Comparison of ENCODE assay signal across 19 cellular contexts in genomic region chr3:66778749-66779148, GRCh38.
DNase-seq lines count a peak whose midpoint lies in the region; ATAC-seq and TF ChIP-seq lines count a peak whose summit lies in the region.
"Had no signal": no experiment of that assay in that cellular context is flagged by ENCODE, and none has a peak within 500 bp of the region (broad histone marks: within the 10 kb centered on the region; RNA-seq: fewer than 3 reads in every experiment).

No MANE protein-coding gene starts in this region.

- no peak overlapping the region for H3K56ac ChIP-seq in mesendoderm (ENCODE audit: low read length)

- H3K27me3 Mint-ChIP-seq in activated T-helper 2 cell treated with anti-CD3 and anti-CD28 coated beads, Interferon-gamma antibody, Interleukin-2, Interleukin-4, amounts not matched to agents 10 μg/mL and 5 μg/mL and 100 μg/mL, durations not matched to agents 14 hours and 24 hours and 36 hours (ENCODE audit: low read depth) = peaks cover 5% of the 10 kb centered on the region

- intact Hi-C loops in activated T-helper 2 cell treated with anti-CD3 and anti-CD28 coated beads, Interferon-gamma antibody, Interleukin-2, Interleukin-4, amounts not matched to agents 10 μg/mL and 5 μg/mL and 100 μg/mL, durations not matched to agents 14 hours and 24 hours and 36 hours (cut with micrococcal nuclease) = no loop called here

- no peak overlapping the region for H3K9ac ChIP-seq in OCI-LY3 (ENCODE audit: low read length)
- no peak overlapping the region for H3K9ac ChIP-seq in mesendoderm (ENCODE audit: low read length)

- H2BK120ac ChIP-seq in mesendoderm (ENCODE audit: low read depth, low read length) = no peak overlapping the region

- H2BK5ac ChIP-seq in mesendoderm (ENCODE audit: low read length) = no peak overlapping the region

- H3K4ac ChIP-seq in mesendoderm (ENCODE audit: low read depth, low read length) = no peak overlapping the region

- no peaks in the 10 kb centered on the region for H3K4me1 Mint-ChIP-seq in activated T-helper 2 cell treated with anti-CD3 and anti-CD28 coated beads, Interferon-gamma antibody, Interleukin-2, Interleukin-4, amounts not matched to agents 10 μg/mL and 5 μg/mL and 100 μg/mL, durations not matched to agents 14 hours and 24 hours and 36 hours (ENCODE audit: low read depth)
- H3K4me1 Mint-ChIP-seq: B cell, CD14-positive monocyte had no signal

- H3K4me3 ChIP-seq in GM12865 (ENCODE audit: low read depth, low read length) (no peak overlapping the region), OCI-LY3 (ENCODE audit: low read length) (no peak overlapping the region; the same call in 1 of the 2 replicates), mesendoderm (ENCODE audit: low read length) (no peak overlapping the region)
- H3K4me3 ChIP-seq: A549, Peyer's patch had no signal

- H3K4me2 ChIP-seq in OCI-LY3 (ENCODE audit: low read length) = peak overlapping the region; percentile 31
- H3K4me2 ChIP-seq in mesendoderm (ENCODE audit: low read length) = no peak overlapping the region
- H3K4me2 ChIP-seq: A549 had no signal

- H3K27ac ChIP-seq in OCI-LY3 (ENCODE audit: low read length) = no peak overlapping the region
- no peak overlapping the region for H3K27ac ChIP-seq in mesendoderm (ENCODE audit: low read depth, low read length)
- H3K27ac ChIP-seq: A549, Peyer's patch had no signal

- H3K27me3 ChIP-seq in OCI-LY3 (ENCODE audit: low read depth, low read length) (no peaks in the 10 kb centered on the region), mesendoderm (ENCODE audit: insufficient read depth, low read length, poor library complexity) (no peaks in the 10 kb centered on the region)
- H3K27me3 ChIP-seq: Peyer's patch had no signal

- H4K8ac ChIP-seq in mesendoderm (ENCODE audit: low read depth, low read length) = peak overlapping the region; percentile 39

- H3K79me2 ChIP-seq in OCI-LY3 (ENCODE audit: low read length) = no peaks in the 10 kb centered on the region
- H3K79me2 ChIP-seq in mesendoderm (ENCODE audit: control insufficient read depth, insufficient read depth, low read length) = no peaks in the 10 kb centered on the region

- H3K9me3 ChIP-seq in OCI-LY3 (ENCODE audit: insufficient read depth, low read length) = no peaks in the 10 kb centered on the region
- H3K9me3 ChIP-seq: A549, Peyer's patch had no signal

- no peaks in the 10 kb centered on the region for H3K36me3 Mint-ChIP-seq in activated T-helper 2 cell treated with anti-CD3 and anti-CD28 coated beads, Interferon-gamma antibody, Interleukin-2, Interleukin-4, amounts not matched to agents 10 μg/mL and 5 μg/mL and 100 μg/mL, durations not matched to agents 14 hours and 24 hours and 36 hours (ENCODE audit: low read depth)
- H3K36me3 Mint-ChIP-seq: CD14-positive monocyte had no signal

- DNase-seq in GM12865 (ENCODE audit: low read depth) = peak; percentile 27
- no peak for DNase-seq in mesendoderm
- no peak for DNase-seq in activated T-helper 2 cell treated with anti-CD3 and anti-CD28 coated beads, Interferon-gamma antibody, Interleukin-2, Interleukin-4, amounts not matched to agents 10 μg/mL and 5 μg/mL and 100 μg/mL, durations not matched to agents 14 hours and 24 hours and 36 hours (ENCODE audit: low spot score)
- DNase-seq in NCI-H2196 treated with DMSO at 0.1 percent for 48 hours (lab: John Stamatoyannopoulos, UW; ENCODE audit: unreplicated experiment) = no peak
- DNase-seq: HCEC 1CT; Karpas-422; NCI-H1417; NCI-H1694 treated with DMSO at 0.1 percent for 48 hours; NCI-H2227 treated with DMSO at 0.1 percent for 48 hours; NCI-H510A treated with DMSO at 0.1 percent for 48 hours; NCI-H748 treated with DMSO at 0.1 percent for 48 hours; NK-92 treated with Interleukin-12 subunit alpha and Interleukin-12 subunit beta, amount 100 ng/mL, for 24 hours; Peyer's patch had no signal

- no peaks in the 10 kb centered on the region for H4K20me1 ChIP-seq in OCI-LY3 (ENCODE audit: insufficient read depth, low read length)

- no peaks in the 10 kb centered on the region for H3K79me1 ChIP-seq in mesendoderm (ENCODE audit: low read length)

- peak overlapping the region; percentile 37; the same call in 1 of the 2 replicates for H2AFZ ChIP-seq in OCI-LY3 (ENCODE audit: low read depth, low read length)

- TF ChIP-seq CTCF in GM12865 (IDR thresholded peaks at IDR 0.05; ENCODE audit: insufficient read depth, low read depth, low read length, missing control alignments) = no peak
- no peak for TF ChIP-seq CTCF in OCI-LY3 (IDR thresholded peaks at IDR 0.05; ENCODE audit: low read depth, low read length)

- no peak overlapping the region for H4K5ac ChIP-seq in mesendoderm (ENCODE audit: low read length)

- H3K36me3 ChIP-seq in OCI-LY3 (replicated peaks; ENCODE audit: low read depth, low read length) = no peaks in the 10 kb centered on the region
- no peaks in the 10 kb centered on the region for H3K36me3 ChIP-seq in mesendoderm (ENCODE audit: control insufficient read depth, insufficient read depth, low read length)
- H3K36me3 ChIP-seq: Peyer's patch had no signal

- WGBS in mesendoderm (ENCODE audit: extremely low coverage, insufficient coverage, low lambda C conversion rate) = no CpG with 5 or more reads among the region's 3 CpGs

- H3K4me3 Mint-ChIP-seq in activated T-helper 2 cell treated with anti-CD3 and anti-CD28 coated beads, Interferon-gamma antibody, Interleukin-2, Interleukin-4, amounts not matched to agents 10 μg/mL and 5 μg/mL and 100 μg/mL, durations not matched to agents 14 hours and 24 hours and 36 hours (ENCODE audit: low read depth) = no peak overlapping the region
- H3K4me3 Mint-ChIP-seq: B cell, CD14-positive monocyte had no signal

- no peaks in the 10 kb centered on the region for H3K9me3 Mint-ChIP-seq in activated T-helper 2 cell treated with anti-CD3 and anti-CD28 coated beads, Interferon-gamma antibody, Interleukin-2, Interleukin-4, amounts not matched to agents 10 μg/mL and 5 μg/mL and 100 μg/mL, durations not matched to agents 14 hours and 24 hours and 36 hours

- no peak overlapping the region for H2AK5ac ChIP-seq in mesendoderm (ENCODE audit: low read length)

- H3K4me1 ChIP-seq in OCI-LY3 (ENCODE audit: low read length) (peaks cover 25% of the 10 kb centered on the region), mesendoderm (ENCODE audit: control insufficient read depth, low read depth, low read length) (no peaks in the 10 kb centered on the region)
- H3K4me1 ChIP-seq: A549, Peyer's patch had no signal

- H3K23ac ChIP-seq in mesendoderm (ENCODE audit: low read length) = no peak overlapping the region

- H2BK15ac ChIP-seq in mesendoderm (replicated peaks; ENCODE audit: low read depth) = no peak overlapping the region

- ATAC-seq in HG02852 (IDR thresholded peaks at IDR 0.05; ENCODE audit: unreplicated experiment) (peak; percentile 78), GM18511 (IDR thresholded peaks at IDR 0.05; ENCODE audit: unreplicated experiment) (no peak)
- ATAC-seq: A549 had no signal

- H3K27ac Mint-ChIP-seq in activated T-helper 2 cell treated with anti-CD3 and anti-CD28 coated beads, Interferon-gamma antibody, Interleukin-2, Interleukin-4, amounts not matched to agents 10 μg/mL and 5 μg/mL and 100 μg/mL, durations not matched to agents 14 hours and 24 hours and 36 hours = no peak overlapping the region
- H3K27ac Mint-ChIP-seq: B cell, CD14-positive monocyte had no signal

- H3K18ac ChIP-seq in mesendoderm (ENCODE audit: low read length) = no peak overlapping the region
